In the genomic region with DNA sequence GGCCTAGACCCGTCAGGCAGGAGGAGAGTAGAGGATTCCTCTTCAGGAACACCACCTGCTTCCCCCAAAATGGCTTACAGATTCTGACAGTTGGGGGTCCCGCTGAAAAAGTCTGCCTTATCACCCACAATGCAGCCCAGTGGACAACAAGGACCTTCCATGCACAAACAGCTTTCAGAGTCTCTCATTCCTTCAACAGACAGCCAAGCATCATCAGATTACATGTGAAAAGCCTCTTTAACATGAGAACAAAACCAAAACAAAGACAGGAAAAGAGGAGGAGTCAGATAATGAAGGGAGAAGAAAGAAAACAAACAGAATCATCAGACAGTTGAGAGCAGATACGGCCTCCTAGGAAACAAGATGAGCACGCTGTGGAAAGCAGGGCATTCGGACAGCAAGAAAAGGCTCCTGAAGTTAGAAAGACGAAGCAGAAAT, we compare ENCODE assay signal across 2 cellular contexts.
TF ChIP-seq lines count a peak whose summit lies in the region.

No MANE protein-coding gene starts in this region.

TF ChIP-seq in liver, 16 proteins besides CTCF, POLR2A, EP300 and RAD21:
- TF ChIP-seq RXRA (IDR thresholded peaks at IDR 0.05) (no peak), HNF4G (IDR thresholded peaks at IDR 0.05) (no peak), GABPA (IDR thresholded peaks at IDR 0.05 in 1 of 2, conservative IDR thresholded peaks at IDR 0.05 in 1 of 2) (no peak), TAF1 (conservative IDR thresholded peaks at IDR 0.05) (no peak), JUND (IDR thresholded peaks at IDR 0.05) (no peak), HNF4A (conservative IDR thresholded peaks at IDR 0.05) (no peak), SP1 (IDR thresholded peaks at IDR 0.05) (no peak)
- TF ChIP-seq, protein P1, sequence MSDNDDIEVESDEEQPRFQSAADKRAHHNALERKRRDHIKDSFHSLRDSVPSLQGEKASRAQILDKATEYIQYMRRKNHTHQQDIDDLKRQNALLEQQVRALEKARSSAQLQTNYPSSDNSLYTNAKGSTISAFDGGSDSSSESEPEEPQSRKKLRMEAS (IDR thresholded peaks at IDR 0.05), result no peak
- TF ChIP-seq, protein P2, sequence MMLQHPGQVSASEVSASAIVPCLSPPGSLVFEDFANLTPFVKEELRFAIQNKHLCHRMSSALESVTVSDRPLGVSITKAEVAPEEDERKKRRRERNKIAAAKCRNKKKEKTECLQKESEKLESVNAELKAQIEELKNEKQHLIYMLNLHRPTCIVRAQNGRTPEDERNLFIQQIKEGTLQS (IDR thresholded peaks at IDR 0.05), result no peak
TF ChIP-seq in liver: peak in this region for 0.

TF ChIP-seq in HepG2, 621 proteins besides CTCF, POLR2A, EP300 and RAD21:
- TF ChIP-seq, protein P3, sequence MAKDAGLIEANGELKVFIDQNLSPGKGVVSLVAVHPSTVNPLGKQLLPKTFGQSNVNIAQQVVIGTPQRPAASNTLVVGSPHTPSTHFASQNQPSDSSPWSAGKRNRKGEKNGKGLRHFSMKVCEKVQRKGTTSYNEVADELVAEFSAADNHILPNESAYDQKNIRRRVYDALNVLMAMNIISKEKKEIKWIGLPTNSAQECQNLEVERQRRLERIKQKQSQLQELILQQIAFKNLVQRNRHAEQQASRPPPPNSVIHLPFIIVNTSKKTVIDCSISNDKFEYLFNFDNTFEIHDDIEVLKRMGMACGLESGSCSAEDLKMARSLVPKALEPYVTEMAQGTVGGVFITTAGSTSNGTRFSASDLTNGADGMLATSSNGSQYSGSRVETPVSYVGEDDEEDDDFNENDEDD (CRISPR knock-in tag; IDR thresholded peaks at IDR 0.05; ENCODE audit: borderline replicate concordance), result no peak
